Comparison of ENCODE assay signal across 1 cellular context in genomic region chr6:17311595-17312311, GRCh38.
TF ChIP-seq lines count a peak whose summit lies in the region.

No MANE protein-coding gene starts in this region.

TF ChIP-seq in HepG2, 621 proteins besides CTCF, POLR2A, EP300 and RAD21 (continued from another document and continues in another):
- TF ChIP-seq, protein P1, sequence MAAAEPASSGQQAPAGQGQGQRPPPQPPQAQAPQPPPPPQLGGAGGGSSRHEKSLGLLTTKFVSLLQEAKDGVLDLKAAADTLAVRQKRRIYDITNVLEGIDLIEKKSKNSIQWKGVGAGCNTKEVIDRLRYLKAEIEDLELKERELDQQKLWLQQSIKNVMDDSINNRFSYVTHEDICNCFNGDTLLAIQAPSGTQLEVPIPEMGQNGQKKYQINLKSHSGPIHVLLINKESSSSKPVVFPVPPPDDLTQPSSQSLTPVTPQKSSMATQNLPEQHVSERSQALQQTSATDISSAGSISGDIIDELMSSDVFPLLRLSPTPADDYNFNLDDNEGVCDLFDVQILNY (CRISPR knock-in tag; conservative IDR thresholded peaks at IDR 0.05): no peak
- TF ChIP-seq POGK (CRISPR knock-in tag; conservative IDR thresholded peaks at IDR 0.05) (peak; percentile 68; the same call in 1 of the 2 replicates), FOXM1 (CRISPR knock-in tag; IDR thresholded peaks at IDR 0.05) (no peak), ZNF766 (CRISPR knock-in tag; IDR thresholded peaks at IDR 0.05; ENCODE audit: borderline replicate concordance) (peak; percentile 43; the same call in 1 of the 2 replicates), ZNF775 (CRISPR knock-in tag; IDR thresholded peaks at IDR 0.05; ENCODE audit: borderline replicate concordance) (no peak; the same call in 1 of the 2 replicates), KLF9 (CRISPR knock-in tag; IDR thresholded peaks at IDR 0.05; ENCODE audit: low read depth) (peak; percentile 54; the same call in 1 of the 2 replicates), MIER3 (CRISPR knock-in tag; IDR thresholded peaks at IDR 0.05; ENCODE audit: borderline replicate concordance) (peak; percentile 95), ZNF124 (CRISPR knock-in tag; IDR thresholded peaks at IDR 0.05) (no peak), KDM3A (CRISPR knock-in tag; IDR thresholded peaks at IDR 0.05; ENCODE audit: low read depth) (peak; percentile 63; the same call in 1 of the 2 replicates), ZNF225 (CRISPR knock-in tag; IDR thresholded peaks at IDR 0.05) (peak; percentile 83; the same call in 1 of the 2 replicates), MTF2 (CRISPR knock-in tag; IDR thresholded peaks at IDR 0.05; ENCODE audit: borderline replicate concordance) (no peak), LRRFIP1 (CRISPR knock-in tag; conservative IDR thresholded peaks at IDR 0.05) (no peak), MYC (CRISPR knock-in tag; IDR thresholded peaks at IDR 0.05; ENCODE audit: borderline replicate concordance) (peak; percentile 94), RBFOX2 (IDR thresholded peaks at IDR 0.05; ENCODE audit: low read depth, low read length) (peak; percentile 54; the same call in 1 of the 2 replicates), ARNT2 (CRISPR knock-in tag; IDR thresholded peaks at IDR 0.05; ENCODE audit: low read depth) (0 out of 2 replicates have a peak, but pooled peaks have one; percentile 16), ZNF563 (CRISPR knock-in tag; IDR thresholded peaks at IDR 0.05) (peak; percentile 48; the same call in 1 of the 2 replicates), CBFB (CRISPR knock-in tag; IDR thresholded peaks at IDR 0.05) (peak; percentile 68; the same call in 1 of the 2 replicates), EED (CRISPR knock-in tag; IDR thresholded peaks at IDR 0.05) (peak; percentile 95), DNMT3B (CRISPR knock-in tag; conservative IDR thresholded peaks at IDR 0.05) (peak; percentile 96), AFF4 (CRISPR knock-in tag; IDR thresholded peaks at IDR 0.05) (no peak), ERF (CRISPR knock-in tag; IDR thresholded peaks at IDR 0.05) (peak; percentile 94; the same call in 1 of the 2 replicates), HOXA9 (CRISPR knock-in tag; IDR thresholded peaks at IDR 0.05; ENCODE audit: borderline replicate concordance) (peak; percentile 75; the same call in 1 of the 2 replicates), ZNF784 (CRISPR knock-in tag; IDR thresholded peaks at IDR 0.05; ENCODE audit: borderline replicate concordance) (peak; percentile 79; the same call in 1 of the 2 replicates), PITX1 (CRISPR knock-in tag; IDR thresholded peaks at IDR 0.05) (peak; percentile 75), NFRKB (IDR thresholded peaks at IDR 0.05) (no peak), MATR3 (CRISPR knock-in tag; IDR thresholded peaks at IDR 0.05) (no peak), ZNF432 (CRISPR knock-in tag; IDR thresholded peaks at IDR 0.05; ENCODE audit: borderline replicate concordance) (no peak), ZNF556 (CRISPR knock-in tag; IDR thresholded peaks at IDR 0.05; ENCODE audit: borderline replicate concordance) (peak; percentile 43; the same call in 1 of the 2 replicates)
- TF ChIP-seq, protein P2, sequence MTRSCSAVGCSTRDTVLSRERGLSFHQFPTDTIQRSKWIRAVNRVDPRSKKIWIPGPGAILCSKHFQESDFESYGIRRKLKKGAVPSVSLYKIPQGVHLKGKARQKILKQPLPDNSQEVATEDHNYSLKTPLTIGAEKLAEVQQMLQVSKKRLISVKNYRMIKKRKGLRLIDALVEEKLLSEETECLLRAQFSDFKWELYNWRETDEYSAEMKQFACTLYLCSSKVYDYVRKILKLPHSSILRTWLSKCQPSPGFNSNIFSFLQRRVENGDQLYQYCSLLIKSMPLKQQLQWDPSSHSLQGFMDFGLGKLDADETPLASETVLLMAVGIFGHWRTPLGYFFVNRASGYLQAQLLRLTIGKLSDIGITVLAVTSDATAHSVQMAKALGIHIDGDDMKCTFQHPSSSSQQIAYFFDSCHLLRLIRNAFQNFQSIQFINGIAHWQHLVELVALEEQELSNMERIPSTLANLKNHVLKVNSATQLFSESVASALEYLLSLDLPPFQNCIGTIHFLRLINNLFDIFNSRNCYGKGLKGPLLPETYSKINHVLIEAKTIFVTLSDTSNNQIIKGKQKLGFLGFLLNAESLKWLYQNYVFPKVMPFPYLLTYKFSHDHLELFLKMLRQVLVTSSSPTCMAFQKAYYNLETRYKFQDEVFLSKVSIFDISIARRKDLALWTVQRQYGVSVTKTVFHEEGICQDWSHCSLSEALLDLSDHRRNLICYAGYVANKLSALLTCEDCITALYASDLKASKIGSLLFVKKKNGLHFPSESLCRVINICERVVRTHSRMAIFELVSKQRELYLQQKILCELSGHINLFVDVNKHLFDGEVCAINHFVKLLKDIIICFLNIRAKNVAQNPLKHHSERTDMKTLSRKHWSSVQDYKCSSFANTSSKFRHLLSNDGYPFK (CRISPR knock-in tag; IDR thresholded peaks at IDR 0.05; ENCODE audit: borderline replicate concordance): peak; percentile 79; the same call in 1 of the 2 replicates
- TF ChIP-seq, protein P3, sequence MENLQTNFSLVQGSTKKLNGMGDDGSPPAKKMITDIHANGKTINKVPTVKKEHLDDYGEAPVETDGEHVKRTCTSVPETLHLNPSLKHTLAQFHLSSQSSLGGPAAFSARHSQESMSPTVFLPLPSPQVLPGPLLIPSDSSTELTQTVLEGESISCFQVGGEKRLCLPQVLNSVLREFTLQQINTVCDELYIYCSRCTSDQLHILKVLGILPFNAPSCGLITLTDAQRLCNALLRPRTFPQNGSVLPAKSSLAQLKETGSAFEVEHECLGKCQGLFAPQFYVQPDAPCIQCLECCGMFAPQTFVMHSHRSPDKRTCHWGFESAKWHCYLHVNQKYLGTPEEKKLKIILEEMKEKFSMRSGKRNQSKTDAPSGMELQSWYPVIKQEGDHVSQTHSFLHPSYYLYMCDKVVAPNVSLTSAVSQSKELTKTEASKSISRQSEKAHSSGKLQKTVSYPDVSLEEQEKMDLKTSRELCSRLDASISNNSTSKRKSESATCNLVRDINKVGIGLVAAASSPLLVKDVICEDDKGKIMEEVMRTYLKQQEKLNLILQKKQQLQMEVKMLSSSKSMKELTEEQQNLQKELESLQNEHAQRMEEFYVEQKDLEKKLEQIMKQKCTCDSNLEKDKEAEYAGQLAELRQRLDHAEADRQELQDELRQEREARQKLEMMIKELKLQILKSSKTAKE (CRISPR knock-in tag; IDR thresholded peaks at IDR 0.05; ENCODE audit: borderline replicate concordance): peak; percentile 84
- TF ChIP-seq, protein P4, sequence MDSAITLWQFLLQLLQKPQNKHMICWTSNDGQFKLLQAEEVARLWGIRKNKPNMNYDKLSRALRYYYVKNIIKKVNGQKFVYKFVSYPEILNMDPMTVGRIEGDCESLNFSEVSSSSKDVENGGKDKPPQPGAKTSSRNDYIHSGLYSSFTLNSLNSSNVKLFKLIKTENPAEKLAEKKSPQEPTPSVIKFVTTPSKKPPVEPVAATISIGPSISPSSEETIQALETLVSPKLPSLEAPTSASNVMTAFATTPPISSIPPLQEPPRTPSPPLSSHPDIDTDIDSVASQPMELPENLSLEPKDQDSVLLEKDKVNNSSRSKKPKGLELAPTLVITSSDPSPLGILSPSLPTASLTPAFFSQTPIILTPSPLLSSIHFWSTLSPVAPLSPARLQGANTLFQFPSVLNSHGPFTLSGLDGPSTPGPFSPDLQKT (CRISPR knock-in tag; IDR thresholded peaks at IDR 0.05; ENCODE audit: borderline replicate concordance): no peak
- TF ChIP-seq, protein P5, sequence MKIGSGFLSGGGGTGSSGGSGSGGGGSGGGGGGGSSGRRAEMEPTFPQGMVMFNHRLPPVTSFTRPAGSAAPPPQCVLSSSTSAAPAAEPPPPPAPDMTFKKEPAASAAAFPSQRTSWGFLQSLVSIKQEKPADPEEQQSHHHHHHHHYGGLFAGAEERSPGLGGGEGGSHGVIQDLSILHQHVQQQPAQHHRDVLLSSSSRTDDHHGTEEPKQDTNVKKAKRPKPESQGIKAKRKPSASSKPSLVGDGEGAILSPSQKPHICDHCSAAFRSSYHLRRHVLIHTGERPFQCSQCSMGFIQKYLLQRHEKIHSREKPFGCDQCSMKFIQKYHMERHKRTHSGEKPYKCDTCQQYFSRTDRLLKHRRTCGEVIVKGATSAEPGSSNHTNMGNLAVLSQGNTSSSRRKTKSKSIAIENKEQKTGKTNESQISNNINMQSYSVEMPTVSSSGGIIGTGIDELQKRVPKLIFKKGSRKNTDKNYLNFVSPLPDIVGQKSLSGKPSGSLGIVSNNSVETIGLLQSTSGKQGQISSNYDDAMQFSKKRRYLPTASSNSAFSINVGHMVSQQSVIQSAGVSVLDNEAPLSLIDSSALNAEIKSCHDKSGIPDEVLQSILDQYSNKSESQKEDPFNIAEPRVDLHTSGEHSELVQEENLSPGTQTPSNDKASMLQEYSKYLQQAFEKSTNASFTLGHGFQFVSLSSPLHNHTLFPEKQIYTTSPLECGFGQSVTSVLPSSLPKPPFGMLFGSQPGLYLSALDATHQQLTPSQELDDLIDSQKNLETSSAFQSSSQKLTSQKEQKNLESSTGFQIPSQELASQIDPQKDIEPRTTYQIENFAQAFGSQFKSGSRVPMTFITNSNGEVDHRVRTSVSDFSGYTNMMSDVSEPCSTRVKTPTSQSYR (CRISPR knock-in tag; IDR thresholded peaks at IDR 0.05; ENCODE audit: borderline replicate concordance): peak; percentile 24; the same call in 1 of the 2 replicates
